10 cellular contexts compared by ENCODE assay signal in the genomic region with DNA sequence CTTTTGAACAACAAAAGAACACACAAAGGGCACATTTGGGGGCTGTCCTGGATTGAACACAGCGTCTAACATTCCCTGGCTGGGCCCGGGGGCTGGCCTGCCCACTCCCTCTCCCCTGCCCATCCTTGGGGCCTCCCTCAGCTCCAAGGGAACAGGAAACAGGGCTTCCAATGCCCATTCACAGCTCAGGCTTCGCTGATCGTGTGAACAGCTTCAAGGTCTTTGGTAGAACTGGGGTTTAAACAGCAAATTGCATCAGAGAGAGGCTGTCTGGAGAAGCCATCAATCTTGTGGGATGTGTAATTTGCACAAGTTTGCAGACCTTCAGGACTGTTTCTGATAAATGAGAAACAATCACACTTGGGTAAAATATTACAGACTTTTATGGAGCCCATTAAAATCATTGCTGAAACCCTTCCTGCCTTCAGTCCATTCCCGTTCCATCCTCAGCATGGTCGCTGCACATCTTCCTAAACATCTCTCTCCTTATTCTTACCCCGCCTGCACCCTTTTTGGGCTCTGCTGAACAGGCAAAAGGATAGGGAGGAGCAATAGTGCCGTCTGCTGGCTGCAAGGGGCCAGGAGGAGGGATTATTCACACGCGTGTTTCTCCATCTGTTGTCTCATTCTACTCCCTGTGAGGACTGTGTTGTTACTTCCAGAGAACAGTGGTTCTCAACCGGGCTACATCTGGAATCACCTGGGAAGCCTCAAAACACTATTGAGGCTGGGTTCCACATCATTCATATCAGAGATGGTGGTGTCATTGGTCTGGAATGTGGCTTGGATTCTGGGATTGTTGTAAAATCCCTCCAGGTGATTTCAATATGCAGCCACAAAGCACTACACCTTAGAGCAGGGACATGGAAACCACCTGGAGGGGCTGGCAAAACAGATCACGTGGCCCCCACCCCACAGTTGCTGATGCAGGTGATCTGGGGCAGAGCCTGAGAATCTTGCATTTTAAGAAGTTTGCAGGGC.
DNase-seq lines count a peak whose midpoint lies in the region; TF ChIP-seq lines count a peak whose summit lies in the region.
"Had no signal": no experiment of that assay in that cellular context is flagged by ENCODE, and none has a peak within 500 bp of the region (broad histone marks: within the 10 kb centered on the region; RNA-seq: fewer than 3 reads in every experiment).

No MANE protein-coding gene starts in this region.

- intact Hi-C loops in CD14-positive monocyte (cut with micrococcal nuclease): no loop called here

- TF ChIP-seq CTCF in BE2C (IDR thresholded peaks at IDR 0.05; ENCODE audit: low read depth, low read length) (peak; percentile 98), HL-60 (IDR thresholded peaks at IDR 0.05; ENCODE audit: insufficient read depth, low read length) (peak; percentile 39), kidney epithelial cell (IDR thresholded peaks at IDR 0.05; ENCODE audit: insufficient read depth, low read length, poor library complexity, severe bottlenecking) (peak; percentile 53), nephron progenitor cell (IDR thresholded peaks at IDR 0.05) (no peak), CD14-positive monocyte (IDR thresholded peaks at IDR 0.05) (no peak)

- no peaks in the 10 kb centered on the region for H3K36me3 ChIP-seq in BE2C
- no peaks in the 10 kb centered on the region for H3K36me3 ChIP-seq in kidney epithelial cell (ENCODE audit: control insufficient read depth, insufficient read depth, low read length)

- H3K36me3 Mint-ChIP-seq in nephron progenitor cell (ENCODE audit: low read depth) (no peaks in the 10 kb centered on the region), CD14-positive monocyte (no peaks in the 10 kb centered on the region)
- H3K36me3 Mint-ChIP-seq: IgD-negative memory B cell had no signal

- no peaks in the 10 kb centered on the region for H3K9me3 Mint-ChIP-seq in nephron progenitor cell
- peaks cover 0 to 9% (median 3%) of the 10 kb centered on the region in 7 donors for H3K9me3 Mint-ChIP-seq in CD14-positive monocyte

- no peak overlapping the region for H3K4me3 Mint-ChIP-seq in nephron progenitor cell
- no peak overlapping the region for H3K4me3 Mint-ChIP-seq in CD14-positive monocyte
- H3K4me3 Mint-ChIP-seq: IgD-negative memory B cell had no signal

- H3K27ac Mint-ChIP-seq in nephron progenitor cell: no peak overlapping the region
- H3K27ac Mint-ChIP-seq in CD14-positive monocyte: peak overlapping the region in 1 of 7 donors; percentile 66
- H3K27ac Mint-ChIP-seq: IgD-negative memory B cell had no signal

- H3K4me3 ChIP-seq in BE2C (ENCODE audit: low read depth, low read length) (no peak overlapping the region), HL-60 (replicated peaks; ENCODE audit: insufficient read depth, low read length) (no peak overlapping the region), kidney epithelial cell (ENCODE audit: low read depth, low read length) (no peak overlapping the region)

- peaks cover 52% of the 10 kb centered on the region for H3K27me3 Mint-ChIP-seq in nephron progenitor cell (ENCODE audit: low read depth, poor library complexity)
- peaks cover 2 to 5% (median 4%) of the 10 kb centered on the region in 3 donors for H3K27me3 Mint-ChIP-seq in CD14-positive monocyte (ENCODE audit: low read depth in 3 of 3)

- peaks cover 11% of the 10 kb centered on the region for H3K4me1 ChIP-seq in BE2C

- H3K27me3 ChIP-seq in BE2C (no peaks in the 10 kb centered on the region), HL-60 (ENCODE audit: insufficient read depth, poor library complexity, severe bottlenecking) (peaks cover 2% of the 10 kb centered on the region), kidney epithelial cell (ENCODE audit: control insufficient read depth, insufficient read depth, low read length) (no peaks in the 10 kb centered on the region)

- no peak overlapping the region for H3K27ac ChIP-seq in HL-60 (replicated peaks)

- no peaks in the 10 kb centered on the region for H3K9me3 ChIP-seq in BE2C

- H3K4me1 Mint-ChIP-seq in nephron progenitor cell: peaks cover 28% of the 10 kb centered on the region
- H3K4me1 Mint-ChIP-seq in CD14-positive monocyte: no peaks in the 10 kb centered on the region

- peak; percentile 74 for DNase-seq in BE2C
- DNase-seq in HL-60 (ENCODE audit: low read depth in 1 of 2, low spot score in 1 of 2): peak in 1 of 2 experiments; percentile 5
- DNase-seq in SW480 (ENCODE audit: low spot score): peak; percentile 31
- no peak for DNase-seq in kidney epithelial cell (ENCODE audit: low read depth)
- no peak for DNase-seq in amniotic stem cell (lab: John Stamatoyannopoulos, UW)
- DNase-seq in activated effector memory CD4-positive, alpha-beta T cell treated with Interleukin-2 at 50 U/mL for 16 hours: no peak
- no peak for DNase-seq in nephron progenitor cell
- no peak for DNase-seq in CD14-positive monocyte (ENCODE audit: low spot score)
- DNase-seq: kidney glomerular epithelial cell had no signal

Comparison
In these comparisons a context has a peak if more than half of its experiments do, and no peak if none do; other contexts are left out.
1. DNase-seq: peak in BE2C (single experiment) and SW480 (single experiment); none in kidney epithelial cell (single experiment), amniotic stem cell (single experiment), activated effector memory CD4-positive, alpha-beta T cell treated with Interleukin-2 at 50 U/mL for 16 hours (single experiment), nephron progenitor cell (single experiment) and CD14-positive monocyte (single experiment).
2. CTCF ChIP-seq: peak in BE2C (single experiment), HL-60 (single experiment) and kidney epithelial cell (single experiment); none in nephron progenitor cell (single experiment) and CD14-positive monocyte (single experiment).